19 cellular contexts compared by ENCODE assay signal in the genomic region with DNA sequence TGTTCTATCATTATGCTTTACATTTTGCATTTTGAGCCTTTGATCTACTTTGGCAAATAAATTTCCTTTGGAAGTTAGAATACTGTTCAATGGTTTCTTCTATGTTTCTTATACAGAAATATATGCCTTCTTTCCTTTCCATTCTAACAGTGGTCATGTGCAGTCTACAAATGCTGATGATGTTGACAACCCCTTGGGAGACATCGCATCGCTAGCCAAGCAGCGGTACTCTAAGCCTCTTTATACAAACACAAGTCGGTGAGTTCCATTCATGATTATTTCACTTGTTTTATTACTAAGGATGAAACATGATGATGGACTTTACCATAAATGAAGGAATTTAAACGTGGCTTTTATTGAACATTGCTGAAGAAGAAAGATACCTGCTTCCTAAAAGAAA. TPM values are rescaled to one million over a fixed set of nuclear protein-coding genes. Genes with fewer than 3 reads are reported as not detected.
DNase-seq lines count a peak whose midpoint lies in the region; ATAC-seq and TF ChIP-seq lines count a peak whose summit lies in the region.
"Had no signal": no experiment of that assay in that cellular context is flagged by ENCODE, and none has a peak within 500 bp of the region (broad histone marks: within the 10 kb centered on the region; RNA-seq: fewer than 3 reads in every experiment).

No MANE protein-coding gene starts in this region.

- H4K20me1 ChIP-seq in Karpas-422 (ENCODE audit: insufficient read depth, low read depth, low read length) = no peaks in the 10 kb centered on the region
- H4K20me1 ChIP-seq in SU-DHL-6 (ENCODE audit: low read depth, low read length) = no peaks in the 10 kb centered on the region

- H3K36me3 ChIP-seq in Karpas-422 (ENCODE audit: insufficient read depth, low read length) = no peaks in the 10 kb centered on the region
- H3K36me3 ChIP-seq in SU-DHL-6 (ENCODE audit: low read length) = peaks cover 6% of the 10 kb centered on the region; the same call in 1 of the 2 replicates

- peaks cover 41% of the 10 kb centered on the region for H3K4me1 ChIP-seq in Karpas-422 (ENCODE audit: low read length)

- no peak overlapping the region for H3K9ac ChIP-seq in Karpas-422 (ENCODE audit: low read length)
- peak overlapping the region; percentile 56 for H3K9ac ChIP-seq in SU-DHL-6 (ENCODE audit: low read length)

- no peaks in the 10 kb centered on the region for H3K9me3 ChIP-seq in Karpas-422 (ENCODE audit: low read length)
- peaks cover 4% of the 10 kb centered on the region; the same call in 1 of the 2 replicates for H3K9me3 ChIP-seq in SU-DHL-6 (ENCODE audit: insufficient read depth, low read length)

- H3K27ac Mint-ChIP-seq in activated T-cell treated with anti-CD3 and anti-CD28 coated beads, Interleukin-2, amount 50 U/mL, for 72 hours = peak overlapping the region; percentile 1
- no peak overlapping the region for H3K27ac Mint-ChIP-seq in activated T-helper 17 cell treated with anti-CD3 and anti-CD28 coated beads, Interleukin-2, amount 50 U/mL, for 72 hours
- H3K27ac Mint-ChIP-seq: CD14-positive monocyte; CD8-positive, alpha-beta T cell; HFFc6 had no signal

- TF ChIP-seq CTCF in SU-DHL-6 (IDR thresholded peaks at IDR 0.05; ENCODE audit: insufficient read depth, low read length, poor library complexity, severe bottlenecking) = no peak

- no peaks in the 10 kb centered on the region for H3K27me3 Mint-ChIP-seq in activated T-cell treated with anti-CD3 and anti-CD28 coated beads, Interleukin-2, amount 50 U/mL, for 72 hours (ENCODE audit: low read depth)
- H3K27me3 Mint-ChIP-seq in activated T-helper 17 cell treated with anti-CD3 and anti-CD28 coated beads, Interleukin-2, amount 50 U/mL, for 72 hours = peaks cover 4% of the 10 kb centered on the region

- H3K4me2 ChIP-seq in Karpas-422 (ENCODE audit: low read depth, low read length, poor library complexity, severe bottlenecking) (peak overlapping the region; percentile 48), SU-DHL-6 (ENCODE audit: low read depth, low read length, poor library complexity, severe bottlenecking) (peak overlapping the region; percentile 70)

- H3K79me2 ChIP-seq in Karpas-422 (ENCODE audit: low read length) (no peaks in the 10 kb centered on the region), SU-DHL-6 (ENCODE audit: insufficient read depth, low read length) (no peaks in the 10 kb centered on the region)

- no peaks in the 10 kb centered on the region for H3K27me3 ChIP-seq in Karpas-422 (ENCODE audit: low read length)
- H3K27me3 ChIP-seq in SU-DHL-6 (ENCODE audit: low read length) = no peaks in the 10 kb centered on the region

- H2AFZ ChIP-seq in Karpas-422 (ENCODE audit: low read length) (no peak overlapping the region), SU-DHL-6 (ENCODE audit: low read depth, low read length, severe bottlenecking) (peak overlapping the region; percentile 81)

- H3K9me2 ChIP-seq in Karpas-422 (replicated peaks; ENCODE audit: insufficient read depth, low read length) (no peaks in the 10 kb centered on the region), SU-DHL-6 (replicated peaks; ENCODE audit: insufficient read depth, low read length) (no peaks in the 10 kb centered on the region)

- no peaks in the 10 kb centered on the region for H3K36me3 Mint-ChIP-seq in activated T-cell treated with anti-CD3 and anti-CD28 coated beads, Interleukin-2, amount 50 U/mL, for 72 hours (ENCODE audit: insufficient read depth in 2 of 2)
- no peaks in the 10 kb centered on the region for H3K36me3 Mint-ChIP-seq in activated T-helper 17 cell treated with anti-CD3 and anti-CD28 coated beads, Interleukin-2, amount 50 U/mL, for 72 hours (ENCODE audit: low read depth)
- H3K36me3 Mint-ChIP-seq: CD14-positive monocyte; CD8-positive, alpha-beta T cell had no signal

- no peak overlapping the region for H3K4me3 Mint-ChIP-seq in activated T-cell treated with anti-CD3 and anti-CD28 coated beads, Interleukin-2, amount 50 U/mL, for 72 hours
- H3K4me3 Mint-ChIP-seq in activated T-helper 17 cell treated with anti-CD3 and anti-CD28 coated beads, Interleukin-2, amount 50 U/mL, for 72 hours = no peak overlapping the region
- H3K4me3 Mint-ChIP-seq: CD14-positive monocyte; CD8-positive, alpha-beta T cell; HFFc6 had no signal

- H3K4me1 Mint-ChIP-seq in activated T-cell treated with anti-CD3 and anti-CD28 coated beads, Interleukin-2, amount 50 U/mL, for 72 hours (ENCODE audit: low read depth) = peaks cover 44% of the 10 kb centered on the region
- peaks cover 5% of the 10 kb centered on the region for H3K4me1 Mint-ChIP-seq in activated T-helper 17 cell treated with anti-CD3 and anti-CD28 coated beads, Interleukin-2, amount 50 U/mL, for 72 hours

- no peak for ATAC-seq in activated T-cell treated with anti-CD3 and anti-CD28 coated beads, Interleukin-2, amount 50 U/mL, for 72 hours (replicated peaks in 1 of 2)
- no peak for ATAC-seq in activated T-helper 17 cell treated with anti-CD3 and anti-CD28 coated beads, Interleukin-2, amount 50 U/mL, for 72 hours (replicated peaks)
- ATAC-seq: CD8-positive, alpha-beta T cell had no signal

- DNase-seq in activated T-cell treated with anti-CD3 and anti-CD28 coated beads, Interleukin-2, amount 50 U/mL, for 72 hours = no peak
- DNase-seq in activated T-cell treated with anti-CD3 and anti-CD28 coated beads for 4 hours (no peak), Karpas-422 (no peak), midbrain (lab: John Stamatoyannopoulos, UW) (no peak), medulla oblongata (ENCODE audit: extremely low spot score) (no peak)
- DNase-seq: ACHN; CD8-positive, alpha-beta T cell; COR-L47; DMS153; DND-41; GDM1; HCEC 1CT; HFFc6 had no signal

- peaks cover 54% of the 10 kb centered on the region for H3F3A ChIP-seq in SU-DHL-6 (ENCODE audit: insufficient read depth)

- no peaks in the 10 kb centered on the region for H3K9me3 Mint-ChIP-seq in activated T-cell treated with anti-CD3 and anti-CD28 coated beads, Interleukin-2, amount 50 U/mL, for 72 hours
- no peaks in the 10 kb centered on the region for H3K9me3 Mint-ChIP-seq in activated T-helper 17 cell treated with anti-CD3 and anti-CD28 coated beads, Interleukin-2, amount 50 U/mL, for 72 hours
- H3K9me3 Mint-ChIP-seq: CD8-positive, alpha-beta T cell; HFFc6 had no signal

- no peak overlapping the region for H3K27ac ChIP-seq in Karpas-422 (ENCODE audit: low read length)
- H3K27ac ChIP-seq in SU-DHL-6 (ENCODE audit: low read depth, low read length) = peak overlapping the region; percentile 64

- no peak overlapping the region for H3K4me3 ChIP-seq in Karpas-422 (ENCODE audit: low read length)
- H3K4me3 ChIP-seq in SU-DHL-6 (ENCODE audit: insufficient read depth, low read length, poor library complexity, severe bottlenecking) = peak overlapping the region; percentile 40

RNA-seq across cellular contexts. Expression of a gene that starts 48.1 kb away (rescaled TPM):
- not detected for total RNA-seq in activated T-cell treated with anti-CD3 and anti-CD28 coated beads, Interleukin-2, amount 50 U/mL, for 72 hours
- not detected in 2 replicates for total RNA-seq in Karpas-422 (2014; rRNA removed; shearing (Covaris generic); ENCODE audit: low replicate concordance)
- not detected for total RNA-seq in activated T-helper 17 cell treated with anti-CD3 and anti-CD28 coated beads, Interleukin-2, amount 50 U/mL, for 72 hours
- total RNA-seq: A172; CD8-positive, alpha-beta T cell; H4; HFFc6; HT1080 had no signal
